Comparison of ENCODE assay signal across 10 cellular contexts in the genomic region with DNA sequence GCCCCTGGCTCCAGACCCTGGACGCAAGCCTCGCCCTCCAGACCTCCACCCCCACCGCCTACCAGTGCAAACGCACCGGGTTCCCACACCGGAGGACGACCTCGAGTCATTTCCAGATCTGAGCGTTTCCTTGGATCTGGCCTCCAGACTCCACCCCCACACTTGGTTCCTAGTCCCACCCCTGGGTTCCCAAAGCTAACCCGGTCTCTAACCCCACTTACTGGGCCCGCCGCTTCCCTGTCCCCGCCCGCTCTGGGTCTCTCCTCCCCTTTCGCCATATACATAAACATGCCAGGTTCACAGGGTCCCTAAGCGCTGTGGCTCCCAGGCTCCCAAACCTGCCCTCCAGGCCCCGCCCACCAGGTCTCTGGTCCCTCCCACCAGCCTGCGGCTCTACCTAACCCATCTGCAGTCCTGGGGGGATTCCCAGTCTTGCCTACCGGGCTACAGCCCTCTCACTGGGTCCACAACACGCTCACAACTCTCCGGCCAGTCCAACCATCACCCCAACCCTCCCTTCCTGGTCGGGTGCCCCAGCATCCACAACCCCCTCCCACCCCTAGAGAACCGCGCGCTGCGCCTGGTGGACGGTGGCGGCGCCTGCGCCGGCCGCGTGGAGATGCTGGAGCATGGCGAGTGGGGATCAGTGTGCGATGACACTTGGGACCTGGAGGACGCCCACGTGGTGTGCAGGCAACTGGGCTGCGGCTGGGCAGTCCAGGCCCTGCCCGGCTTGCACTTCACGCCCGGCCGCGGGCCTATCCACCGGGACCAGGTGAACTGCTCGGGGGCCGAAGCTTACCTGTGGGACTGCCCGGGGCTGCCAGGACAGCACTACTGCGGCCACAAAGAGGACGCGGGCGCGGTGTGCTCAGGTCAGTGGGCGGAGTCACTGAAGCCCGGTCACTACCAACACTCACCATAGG. TPM values are rescaled to one million over a fixed set of nuclear protein-coding genes. Genes with fewer than 3 reads are reported as not detected.
DNase-seq lines count a peak whose midpoint lies in the region; ATAC-seq and TF ChIP-seq lines count a peak whose summit lies in the region.
"Had no signal": no experiment of that assay in that cellular context is flagged by ENCODE, and none has a peak within 500 bp of the region (broad histone marks: within the 10 kb centered on the region; RNA-seq: fewer than 3 reads in every experiment).

No MANE protein-coding gene starts in this region.

- no peaks in the 10 kb centered on the region for H3K27me3 Mint-ChIP-seq in activated T-cell treated with anti-CD3 and anti-CD28 coated beads, Interleukin-2, amount 50 U/mL, for 72 hours (ENCODE audit: low read depth)

- H3K9me3 Mint-ChIP-seq in activated T-cell treated with anti-CD3 and anti-CD28 coated beads, Interleukin-2, amount 50 U/mL, for 72 hours = no peaks in the 10 kb centered on the region

- in situ Hi-C loops in gastrocnemius medialis (cut with MboI; ENCODE audit: low sequenced_read_pairs in 4 of 4) = no loop called here

- H3K36me3 ChIP-seq in iPS-15b (ENCODE audit: control insufficient read depth, insufficient read depth, low read length) (no peaks in the 10 kb centered on the region), gastrocnemius medialis (no peaks in the 10 kb centered on the region), BE2C (no peaks in the 10 kb centered on the region)
- H3K36me3 ChIP-seq: adrenal gland had no signal

- no peaks in the 10 kb centered on the region for H3K9me3 ChIP-seq in iPS-15b (ENCODE audit: control insufficient read depth, insufficient read depth, low read length)
- H3K9me3 ChIP-seq in gastrocnemius medialis = no peaks in the 10 kb centered on the region
- no peaks in the 10 kb centered on the region for H3K9me3 ChIP-seq in BE2C
- H3K9me3 ChIP-seq: adrenal gland had no signal

- TF ChIP-seq CTCF in GM12865 (IDR thresholded peaks at IDR 0.05; ENCODE audit: insufficient read depth, low read depth, low read length, missing control alignments) = no peak
- TF ChIP-seq CTCF in gastrocnemius medialis (IDR thresholded peaks at IDR 0.05 in 4 of 5, conservative IDR thresholded peaks at IDR 0.05 in 1 of 5) = no peak
- TF ChIP-seq CTCF in BE2C (IDR thresholded peaks at IDR 0.05; ENCODE audit: low read depth, low read length) = no peak

- H3K36me3 Mint-ChIP-seq in activated T-cell treated with anti-CD3 and anti-CD28 coated beads, Interleukin-2, amount 50 U/mL, for 72 hours (ENCODE audit: insufficient read depth in 2 of 2) = peaks cover 13 to 34% of the 10 kb centered on the region in 2 donors

- peak in 1 of 2 donors; percentile 15 for ATAC-seq in activated T-cell treated with anti-CD3 and anti-CD28 coated beads, Interleukin-2, amount 50 U/mL, for 72 hours (replicated peaks in 1 of 2)
- no peak for ATAC-seq in gastrocnemius medialis
- no peak for ATAC-seq in HG02798 (IDR thresholded peaks at IDR 0.05; ENCODE audit: poor library complexity, unreplicated experiment)
- ATAC-seq in GM18520 (IDR thresholded peaks at IDR 0.05; ENCODE audit: unreplicated experiment) = no peak
- no peak for ATAC-seq in HG02623 (IDR thresholded peaks at IDR 0.05; ENCODE audit: unreplicated experiment)

- H3K4me1 ChIP-seq in iPS-15b (ENCODE audit: control insufficient read depth, insufficient read depth, low read length) (peaks cover 6% of the 10 kb centered on the region), gastrocnemius medialis (peaks cover 0 to 6% of the 10 kb centered on the region in 2 donors), BE2C (no peaks in the 10 kb centered on the region)

- H3K27me3 ChIP-seq in iPS-15b (ENCODE audit: control insufficient read depth, insufficient read depth, low read length) (peaks cover 80% of the 10 kb centered on the region), gastrocnemius medialis (peaks cover 21 to 28% (median 28%) of the 10 kb centered on the region in 3 donors), BE2C (no peaks in the 10 kb centered on the region)

- no peak overlapping the region for H3K9ac ChIP-seq in iPS-15b (ENCODE audit: low read depth, low read length)

- no peak for TF ChIP-seq POLR2A in gastrocnemius medialis (IDR thresholded peaks at IDR 0.05)

- H3K4me3 Mint-ChIP-seq in activated T-cell treated with anti-CD3 and anti-CD28 coated beads, Interleukin-2, amount 50 U/mL, for 72 hours = peak overlapping the region; percentile 13 to 71

- DNase-seq in GM12865 (ENCODE audit: low read depth) (no peak), gastrocnemius medialis (no peak), BE2C (no peak)
- no peak for DNase-seq in activated T-cell treated with anti-CD3 and anti-CD28 coated beads, Interleukin-2, amount 50 U/mL, for 72 hours
- DNase-seq: adrenal gland had no signal

- H3K27ac ChIP-seq in gastrocnemius medialis = no peak overlapping the region
- H3K27ac ChIP-seq: adrenal gland had no signal

- H3K4me1 Mint-ChIP-seq in activated T-cell treated with anti-CD3 and anti-CD28 coated beads, Interleukin-2, amount 50 U/mL, for 72 hours (ENCODE audit: low read depth) = peaks cover 91% of the 10 kb centered on the region

- H3K4me3 ChIP-seq in GM12865 (ENCODE audit: low read depth, low read length) (peak overlapping the region; percentile 35), iPS-15b (ENCODE audit: low read depth, low read length) (peak overlapping the region; percentile 45), gastrocnemius medialis (peak overlapping the region; percentile 24 to 45 (median 36)), BE2C (ENCODE audit: low read depth, low read length) (no peak overlapping the region)

- intact Hi-C loops in gastrocnemius medialis (cut with DNase I; ENCODE audit: low total_unique reads) = no loop called here

- H3K27ac Mint-ChIP-seq in activated T-cell treated with anti-CD3 and anti-CD28 coated beads, Interleukin-2, amount 50 U/mL, for 72 hours = peak overlapping the region; percentile 65

RNA-seq across cellular contexts. Expression of gene CD6, which starts 36.8 kb away (rescaled TPM):
- total RNA-seq in activated T-cell treated with anti-CD3 and anti-CD28 coated beads, Interleukin-2, amount 50 U/mL, for 72 hours = 100 to 1,000 TPM; 298 to 313 TPM
- under 1 TPM in 2 of 4 donors, not detected in 2; 0.16 to 0.25 TPM for total RNA-seq in gastrocnemius medialis
- polyA plus RNA-seq in BE2C (2012; ENCODE audit: insufficient read depth, insufficient read length, low read depth) = not detected
- total RNA-seq: renal cortical epithelial cell had no signal

RNA-seq across cellular contexts. Expression of gene SLC15A3, which starts 56.3 kb away (rescaled TPM):
- 1 to 10 TPM; 3.5 to 4.1 TPM for total RNA-seq in activated T-cell treated with anti-CD3 and anti-CD28 coated beads, Interleukin-2, amount 50 U/mL, for 72 hours
- total RNA-seq in gastrocnemius medialis = 1 to 10 TPM; 2.8 to 6.9 (median 6.0) TPM
- not detected for polyA plus RNA-seq in BE2C (2012; ENCODE audit: insufficient read depth, insufficient read length, low read depth)

Comparison
In these comparisons a context has a peak if more than half of its experiments do, and no peak if none do; other contexts are left out.
1. RNA of gene CD6, which starts 36.8 kb away (total RNA-seq): 298 to 313 TPM in activated T-cell treated with anti-CD3 and anti-CD28 coated beads, Interleukin-2, amount 50 U/mL, for 72 hours; 0.16 to 0.25 TPM in gastrocnemius medialis; every median in the first group is over 100 times any median in the second.